ENCODE assay signal across 8 cellular contexts in the genomic region with DNA sequence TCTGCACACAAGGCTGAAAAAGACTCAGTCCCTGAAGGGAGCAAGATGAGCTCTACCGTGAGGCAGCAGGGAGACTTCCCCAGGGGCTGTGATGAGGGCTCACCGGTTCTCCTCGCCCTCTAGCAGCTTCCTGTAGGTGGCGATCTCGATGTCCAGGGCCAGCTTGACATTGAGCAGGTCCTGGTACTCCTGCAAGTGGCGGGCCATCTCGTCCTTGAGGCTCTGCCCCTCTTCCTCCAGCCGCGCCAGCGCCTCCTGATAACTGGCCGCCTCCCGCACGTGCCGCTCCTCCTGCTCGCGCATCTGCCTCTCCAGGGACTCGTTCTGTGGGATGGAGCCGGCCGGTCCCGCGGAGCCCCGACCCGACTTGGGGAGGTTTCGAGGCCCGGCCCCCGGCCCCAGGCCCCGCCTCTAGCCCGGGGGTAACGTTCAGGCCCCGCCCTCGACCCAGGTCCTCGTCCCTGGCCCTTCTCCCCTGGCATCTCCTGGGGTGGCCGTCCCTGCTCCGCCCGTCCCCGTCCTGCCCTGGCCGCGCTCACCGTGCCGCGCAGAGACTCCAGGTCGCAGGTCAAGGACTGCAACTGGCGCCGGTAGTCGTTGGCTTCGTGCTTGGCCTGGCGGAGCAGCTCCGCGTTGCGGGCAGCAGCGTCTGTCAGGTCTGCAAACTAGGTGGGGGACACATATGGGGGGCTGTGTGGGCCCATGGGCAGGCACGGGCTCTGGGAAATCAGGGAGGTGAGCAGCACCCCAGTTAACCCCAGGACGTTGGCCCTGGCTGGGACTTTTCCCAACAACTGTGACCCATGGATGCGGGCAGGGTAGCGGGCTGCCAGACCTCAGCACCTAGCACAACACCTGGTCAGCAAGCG. TPM values are rescaled to one million over a fixed set of nuclear protein-coding genes. Genes with fewer than 3 reads are reported as not detected.
DNase-seq lines count a peak whose midpoint lies in the region; ATAC-seq, FAIRE-seq and TF ChIP-seq lines count a peak whose summit lies in the region.

No MANE protein-coding gene starts in this region.

- POLR2A ChIA-PET in WTC11 (lab: Charles Lee) = interaction anchor here (0.5 to 1.1 kb wide), 3 partner anchors 9 to 72 kb away, joined by 3 to 5 read pairs (median 3); partner anchors contain the start of gene EFTUD2

- peak; percentile 32 for DNase-seq in COLO668 (lab: John Stamatoyannopoulos, UW; ENCODE audit: unreplicated experiment)
- DNase-seq in HTR-8/SVneo (ENCODE audit: insufficient read length, low spot score) = peak; percentile 55
- DNase-seq in WTC11 (ENCODE audit: low spot score) = peak; percentile 83
- DNase-seq in choroid plexus epithelial cell (ENCODE audit: low read depth) = peak; percentile 60
- peak; percentile 91 for DNase-seq in left kidney (ENCODE audit: low read depth, low spot score)
- DNase-seq in stimulated activated CD4-positive, alpha-beta T cell treated with anti-CD3 and anti-CD28 coated beads, TNF-alpha, amount 100 ng/mL, for 4 hours (ENCODE audit: low read depth in 3 of 3) = peak in 2 of 3 experiments; percentile 30 to 34

- peak overlapping the region; percentile 66 for H3K4me3 Mint-ChIP-seq in WTC11

- H3K27ac Mint-ChIP-seq in WTC11 = no peak overlapping the region

- no peaks in the 10 kb centered on the region for H3K36me3 Mint-ChIP-seq in WTC11

- peaks cover 7% of the 10 kb centered on the region for H3K4me1 Mint-ChIP-seq in WTC11

- peaks cover 41% of the 10 kb centered on the region for H3K27me3 Mint-ChIP-seq in WTC11 (ENCODE audit: low read depth)

- CTCF ChIA-PET in WTC11 (lab: Charles Lee) = interaction anchor here (0.5 to 5.2 kb wide), 48 partner anchors 8 to 536 kb away, joined by 3 to 89 read pairs (median 4); partner anchors contain the start of genes ACBD4, C1QL1 and EFTUD2

- peak; percentile 94 for FAIRE-seq in HTR-8/SVneo (lab: Jason Lieb, UNC)

- H3K4me3 ChIP-seq in choroid plexus epithelial cell (ENCODE audit: low read depth, low read length) = peak overlapping the region; percentile 24

- ATAC-seq in WTC11 (peak; percentile 91), HG02884 (IDR thresholded peaks at IDR 0.05; ENCODE audit: unreplicated experiment) (no peak), GM18867 (IDR thresholded peaks at IDR 0.05; ENCODE audit: unreplicated experiment) (no peak)

- TF ChIP-seq CTCF in WTC11 (IDR thresholded peaks at IDR 0.05) (peak; percentile 13; the same call in 1 of the 2 replicates), choroid plexus epithelial cell (conservative IDR thresholded peaks at IDR 0.05; ENCODE audit: low read depth, low read length) (peak; percentile 67)

- no peaks in the 10 kb centered on the region for H3K9me3 Mint-ChIP-seq in WTC11

TF ChIP-seq in WTC11, 78 proteins besides CTCF, POLR2A, EP300 and RAD21:
- no peak for TF ChIP-seq NR1H2 (CRISPR knock-in tag; IDR thresholded peaks at IDR 0.05)
- TF ChIP-seq ATF1 (CRISPR knock-in tag; IDR thresholded peaks at IDR 0.05) = 0 out of 2 replicates have a peak, but pooled peaks have one; percentile 43
- TF ChIP-seq, protein P1, sequence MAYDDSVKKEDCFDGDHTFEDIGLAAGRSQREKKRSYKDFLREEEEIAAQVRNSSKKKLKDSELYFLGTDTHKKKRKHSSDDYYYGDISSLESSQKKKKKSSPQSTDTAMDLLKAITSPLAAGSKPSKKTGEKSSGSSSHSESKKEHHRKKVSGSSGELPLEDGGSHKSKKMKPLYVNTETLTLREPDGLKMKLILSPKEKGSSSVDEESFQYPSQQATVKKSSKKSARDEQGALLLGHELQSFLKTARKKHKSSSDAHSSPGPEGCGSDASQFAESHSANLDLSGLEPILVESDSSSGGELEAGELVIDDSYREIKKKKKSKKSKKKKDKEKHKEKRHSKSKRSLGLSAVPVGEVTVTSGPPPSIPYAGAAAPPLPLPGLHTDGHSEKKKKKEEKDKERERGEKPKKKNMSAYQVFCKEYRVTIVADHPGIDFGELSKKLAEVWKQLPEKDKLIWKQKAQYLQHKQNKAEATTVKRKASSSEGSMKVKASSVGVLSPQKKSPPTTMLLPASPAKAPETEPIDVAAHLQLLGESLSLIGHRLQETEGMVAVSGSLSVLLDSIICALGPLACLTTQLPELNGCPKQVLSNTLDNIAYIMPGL (CRISPR knock-in tag; IDR thresholded peaks at IDR 0.05) = peak; percentile 80; the same call in 1 of the 2 replicates
- TF ChIP-seq ZNF121 (CRISPR knock-in tag; IDR thresholded peaks at IDR 0.05) = peak; percentile 73
- 0 out of 2 replicates have a peak, but pooled peaks have one; percentile 58 for TF ChIP-seq ZNF232 (CRISPR knock-in tag; IDR thresholded peaks at IDR 0.05)
- 0 out of 2 replicates have a peak, but pooled peaks have one; percentile 16 for TF ChIP-seq ZNF281 (CRISPR knock-in tag; IDR thresholded peaks at IDR 0.05)
- TF ChIP-seq, protein P2, sequence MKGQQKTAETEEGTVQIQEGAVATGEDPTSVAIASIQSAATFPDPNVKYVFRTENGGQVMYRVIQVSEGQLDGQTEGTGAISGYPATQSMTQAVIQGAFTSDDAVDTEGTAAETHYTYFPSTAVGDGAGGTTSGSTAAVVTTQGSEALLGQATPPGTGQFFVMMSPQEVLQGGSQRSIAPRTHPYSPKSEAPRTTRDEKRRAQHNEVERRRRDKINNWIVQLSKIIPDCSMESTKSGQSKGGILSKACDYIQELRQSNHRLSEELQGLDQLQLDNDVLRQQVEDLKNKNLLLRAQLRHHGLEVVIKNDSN (CRISPR knock-in tag; IDR thresholded peaks at IDR 0.05) = peak; percentile 66
- TF ChIP-seq, protein P3, sequence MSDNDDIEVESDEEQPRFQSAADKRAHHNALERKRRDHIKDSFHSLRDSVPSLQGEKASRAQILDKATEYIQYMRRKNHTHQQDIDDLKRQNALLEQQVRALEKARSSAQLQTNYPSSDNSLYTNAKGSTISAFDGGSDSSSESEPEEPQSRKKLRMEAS (CRISPR knock-in tag; IDR thresholded peaks at IDR 0.05) = peak; percentile 83
- no peak for TF ChIP-seq JAZF1 (CRISPR knock-in tag; IDR thresholded peaks at IDR 0.05)

RNA-seq across cellular contexts. Expression of gene GFAP, which starts 3.9 kb away (rescaled TPM):
- 1.5 to 2.2 TPM (median 1.6 TPM) in 3 replicates for total RNA-seq in WTC11 (2021)

RNA-seq across cellular contexts. Expression of gene EFTUD2, which starts 12.1 kb away (rescaled TPM):
- 128 to 162 TPM (median 148 TPM) in 3 replicates for total RNA-seq in WTC11 (2021)

RNA-seq across cellular contexts. Expression of gene KIF18B, which starts 36.2 kb away (rescaled TPM):
- 62.2 to 82.2 TPM (median 66.3 TPM) in 3 replicates for total RNA-seq in WTC11 (2021)

RNA-seq across cellular contexts. Expression of gene C1QL1, which starts 56.7 kb away (rescaled TPM):
- total RNA-seq in WTC11 (2021) = 13.4 to 16.8 TPM (median 15.6 TPM) in 3 replicates

Comparison
In these comparisons a context has a peak if more than half of its experiments do, and no peak if none do; other contexts are left out.
1. DNase-seq: peak in every context shown above with its lines; median percentile 91 in left kidney; 83 in WTC11; 60 in choroid plexus epithelial cell; 55 in HTR-8/SVneo; 32 in COLO668; 32 in stimulated activated CD4-positive, alpha-beta T cell treated with anti-CD3 and anti-CD28 coated beads, TNF-alpha, amount 100 ng/mL, for 4 hours.